In genomic region chr2:135052997-135053474, GRCh38 we compare ENCODE assay signal across 8 cellular contexts. TPM values are rescaled to one million over a fixed set of nuclear protein-coding genes. Genes with fewer than 3 reads are reported as not detected.
DNase-seq lines count a peak whose midpoint lies in the region; ATAC-seq and TF ChIP-seq lines count a peak whose summit lies in the region.

No MANE protein-coding gene starts in this region.

- H3K4me2 ChIP-seq in osteoblast (ENCODE audit: insufficient read depth, low read length), result peak overlapping the region; percentile 81

- H3K4me1 ChIP-seq in esophagus (ENCODE audit: control insufficient read depth in 2 of 2, insufficient read depth in 2 of 2, low read length in 1 of 2) (no peaks in the 10 kb centered on the region), osteoblast (ENCODE audit: insufficient read depth, low read length) (peaks cover 24% of the 10 kb centered on the region)

- H3K27ac ChIP-seq in esophagus (ENCODE audit: low read depth in 2 of 2, low read length in 1 of 2) (peak overlapping the region; percentile 94 to 99), osteoblast (ENCODE audit: low read depth, low read length) (peak overlapping the region; percentile 99)

- H4K20me1 ChIP-seq in osteoblast (ENCODE audit: insufficient read depth, low read length), result peaks cover 23% of the 10 kb centered on the region

- H3K79me2 ChIP-seq in osteoblast (ENCODE audit: insufficient read depth, low read length), result peaks cover 54% of the 10 kb centered on the region

- no peak for TF ChIP-seq CTCF in osteoblast (IDR thresholded peaks at IDR 0.05; ENCODE audit: extremely low read depth, low read depth, low read length)

- DNase-seq in activated CD4-positive, alpha-beta T cell treated with anti-CD3 and anti-CD28 coated beads for 4 hours, result peak; percentile 11 to 13
- DNase-seq in osteoblast (ENCODE audit: insufficient read length, low spot score, missing footprints) (no peak), G401 (ENCODE audit: low spot score) (no peak), NCI-H1694 treated with DMSO at 0.1 percent for 48 hours (lab: John Stamatoyannopoulos, UW) (no peak), KG1 (lab: John Stamatoyannopoulos, UW) (no peak)

- no peaks in the 10 kb centered on the region for H3K9me3 ChIP-seq in esophagus (ENCODE audit: control insufficient read depth in 2 of 2, insufficient read depth in 1 of 2, low read depth in 1 of 2, low read length in 1 of 2)
- no peaks in the 10 kb centered on the region for H3K9me3 ChIP-seq in osteoblast (ENCODE audit: low read depth, low read length)

- 8% methylated on average over 15 of the region's 15 CpGs for WGBS in esophagus, 2 donors

- H3K27me3 ChIP-seq in esophagus (ENCODE audit: control insufficient read depth in 1 of 2, insufficient read depth in 2 of 2, low read length in 2 of 2), result no peaks in the 10 kb centered on the region
- H3K27me3 ChIP-seq in osteoblast (ENCODE audit: insufficient read depth, low read length), result no peaks in the 10 kb centered on the region

- peak overlapping the region; percentile 72 to 98 for H3K4me3 ChIP-seq in esophagus (ENCODE audit: low read depth in 1 of 2, low read length in 2 of 2)
- H3K4me3 ChIP-seq in osteoblast (ENCODE audit: insufficient read depth, low read length), result peak overlapping the region; percentile 97

- H2AFZ ChIP-seq in osteoblast (ENCODE audit: low read length), result no peak overlapping the region

- in situ Hi-C loops in G401 (cut with HindIII; ENCODE audit: low sequenced_read_pairs), result no loop called here

- ATAC-seq in GM19324 (IDR thresholded peaks at IDR 0.05; ENCODE audit: low FRiP score, unreplicated experiment) (peak; percentile 24), HG03095 (IDR thresholded peaks at IDR 0.05; ENCODE audit: unreplicated experiment) (peak; percentile 30)

- H3K36me3 ChIP-seq in esophagus (ENCODE audit: control insufficient read depth in 2 of 2, insufficient read depth in 2 of 2, low read length in 1 of 2), result no peaks in the 10 kb centered on the region
- H3K36me3 ChIP-seq in osteoblast (ENCODE audit: insufficient read depth, low read length), result peaks cover 3% of the 10 kb centered on the region

RNA-seq across cellular contexts. Expression of gene RAB3GAP1, which starts 0.9 kb away (rescaled TPM):
- 10 to 100 TPM; 13.9 to 20.2 TPM for polyA plus RNA-seq in esophagus
- 89.0 and 90.5 TPM in 2 replicates for total RNA-seq in osteoblast
- 35.0 and 57.4 TPM in 2 replicates for total RNA-seq in G401 (2014; rRNA removed; shearing (Covaris generic))

RNA-seq across cellular contexts. Expression of gene MAP3K19, which starts 5.8 kb away (rescaled TPM):
- not detected for polyA plus RNA-seq in esophagus
- not detected in 2 replicates for total RNA-seq in osteoblast
- total RNA-seq in G401 (2014; rRNA removed; shearing (Covaris generic)), result not detected in 2 replicates

Comparison
In these comparisons a context has a peak if more than half of its experiments do, and no peak if none do; other contexts are left out.
1. DNase-seq: peak in activated CD4-positive, alpha-beta T cell treated with anti-CD3 and anti-CD28 coated beads for 4 hours (2 of 2); none in osteoblast (single experiment), G401 (single experiment), NCI-H1694 treated with DMSO at 0.1 percent for 48 hours (single experiment) and KG1 (single experiment).